ENCODE assay signal across 1 cellular context in genomic region chr1:213050745-213051126, GRCh38.
A peak's percentile ranks its signal among the peaks of the same experiment; 100 is the strongest.
TF ChIP-seq lines count a peak whose summit lies in the region.

No MANE protein-coding gene starts in this region.

TF ChIP-seq in K562, 482 proteins besides CTCF, POLR2A, EP300 and RAD21 (continued from another document):
- TF ChIP-seq CBX8 (IDR thresholded peaks at IDR 0.05; ENCODE audit: borderline replicate concordance, extremely low read depth, low read depth, low read length, poor library complexity, severe bottlenecking), result no peak
- TF ChIP-seq DPF2 (IDR thresholded peaks at IDR 0.05), result peak; percentile 40; the same call in 1 of the 2 replicates
- TF ChIP-seq BHLHE40 (IDR thresholded peaks at IDR 0.05; ENCODE audit: low read length), result no peak
- peak; percentile 8; the same call in 1 of the 2 replicates for TF ChIP-seq ZNF644 (tag; IDR thresholded peaks at IDR 0.05; ENCODE audit: low read depth)
- TF ChIP-seq ZNF76 (CRISPR knock-in tag; IDR thresholded peaks at IDR 0.05; ENCODE audit: borderline replicate concordance), result no peak
- TF ChIP-seq SREBF2 (CRISPR knock-in tag; IDR thresholded peaks at IDR 0.05), result no peak
- peak; percentile 57; the same call in 1 of the 2 replicates for TF ChIP-seq MCM2 (IDR thresholded peaks at IDR 0.05; ENCODE audit: low read depth)
- TF ChIP-seq PCBP2 (IDR thresholded peaks at IDR 0.05; ENCODE audit: low read depth, low read length, poor library complexity, severe bottlenecking), result no peak
- peak; percentile 30; the same call in 1 of the 2 replicates for TF ChIP-seq TAF7 (tag; IDR thresholded peaks at IDR 0.05)
- TF ChIP-seq MCM7 (IDR thresholded peaks at IDR 0.05), result no peak
- 0 out of 2 replicates have a peak, but pooled peaks have one; percentile 49 for TF ChIP-seq ZFP91 (CRISPR knock-in tag; IDR thresholded peaks at IDR 0.05)
- no peak; the same call in 1 of the 2 replicates for TF ChIP-seq CTBP1 (IDR thresholded peaks at IDR 0.05; ENCODE audit: borderline replicate concordance)
- TF ChIP-seq CUX1 (CRISPR knock-in tag; IDR thresholded peaks at IDR 0.05), result no peak
- TF ChIP-seq RHOXF2B (CRISPR knock-in tag; conservative IDR thresholded peaks at IDR 0.05), result no peak
- TF ChIP-seq SNAPC5 (CRISPR knock-in tag; IDR thresholded peaks at IDR 0.05), result no peak
- TF ChIP-seq KDM1A (IDR thresholded peaks at IDR 0.05), result peak; percentile 20 to 67; a peak in 1 of 4 replicates
- 0 out of 2 replicates have a peak, but pooled peaks have one; percentile 52 for TF ChIP-seq ZNF23 (CRISPR knock-in tag; IDR thresholded peaks at IDR 0.05)
- no peak for TF ChIP-seq TEAD1 (CRISPR knock-in tag; IDR thresholded peaks at IDR 0.05)
- TF ChIP-seq MXD1 (CRISPR knock-in tag; IDR thresholded peaks at IDR 0.05; ENCODE audit: borderline replicate concordance, poor library complexity, severe bottlenecking), result no peak
- TF ChIP-seq ZNF133 (CRISPR knock-in tag; IDR thresholded peaks at IDR 0.05), result no peak
- peak; percentile 46 for TF ChIP-seq BRD9 (IDR thresholded peaks at IDR 0.05; ENCODE audit: low read depth, partially characterized antibody)
- TF ChIP-seq HCFC1 (IDR thresholded peaks at IDR 0.05; ENCODE audit: low read depth, low read length), result no peak
- TF ChIP-seq XRCC3 (IDR thresholded peaks at IDR 0.05), result no peak
- TF ChIP-seq CC2D1A (IDR thresholded peaks at IDR 0.05), result peak; percentile 66; the same call in 1 of the 2 replicates
- no peak for TF ChIP-seq TFAM (CRISPR knock-in tag; conservative IDR thresholded peaks at IDR 0.05)
- no peak for TF ChIP-seq ZNF695 (CRISPR knock-in tag; IDR thresholded peaks at IDR 0.05)
- TF ChIP-seq ARID4B (CRISPR knock-in tag; IDR thresholded peaks at IDR 0.05), result no peak
- no peak for TF ChIP-seq ZNF143 (CRISPR knock-in tag; IDR thresholded peaks at IDR 0.05)
- TF ChIP-seq PRMT5 (CRISPR knock-in tag; IDR thresholded peaks at IDR 0.05), result no peak
- no peak for TF ChIP-seq XRCC5 (IDR thresholded peaks at IDR 0.05; ENCODE audit: low read depth, low read length)
- TF ChIP-seq ZNF3 (CRISPR knock-in tag; IDR thresholded peaks at IDR 0.05), result no peak
- TF ChIP-seq TCF7L2 (IDR thresholded peaks at IDR 0.05; ENCODE audit: low read depth, low read length), result no peak
- no peak for TF ChIP-seq SETDB1 (IDR thresholded peaks at IDR 0.05; ENCODE audit: low read length)
- TF ChIP-seq L3MBTL2 (IDR thresholded peaks at IDR 0.05), result peak; percentile 96; the same call in 1 of the 2 replicates
- no peak for TF ChIP-seq TGIF2 (CRISPR knock-in tag; IDR thresholded peaks at IDR 0.05)
- no peak for TF ChIP-seq TAF1 (IDR thresholded peaks at IDR 0.05; ENCODE audit: control insufficient read depth, extremely low read depth, insufficient read depth, low read length, severe bottlenecking)
- no peak for TF ChIP-seq HNRNPH1 (optimal IDR thresholded peaks at IDR 0.05; ENCODE audit: low read depth, low read length)
